Comparison of ENCODE assay signal across 1 cellular context in the genomic region with DNA sequence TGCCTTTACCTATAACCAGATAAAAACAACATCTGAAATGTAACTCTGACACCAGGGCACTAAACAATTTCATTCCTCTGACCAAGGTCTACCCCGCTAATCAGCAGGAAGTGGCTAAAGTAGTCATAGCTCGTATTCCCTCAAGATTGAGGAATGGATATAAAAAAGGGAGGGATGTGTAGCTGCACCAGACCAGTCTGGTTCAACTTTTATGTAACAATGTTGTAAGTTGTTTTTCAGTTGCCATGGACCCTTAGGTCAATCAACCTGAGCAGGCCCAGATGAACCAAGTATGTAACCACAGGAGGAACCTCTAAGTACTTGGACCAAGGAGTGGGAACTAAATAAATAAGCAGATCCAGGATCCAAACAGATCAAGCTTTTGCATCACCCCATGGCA.
TF ChIP-seq lines count a peak whose summit lies in the region.

No MANE protein-coding gene starts in this region.

TF ChIP-seq in SK-N-SH, 30 proteins besides CTCF, POLR2A, EP300 and RAD21 (continued from another document):
- TF ChIP-seq, protein P1, sequence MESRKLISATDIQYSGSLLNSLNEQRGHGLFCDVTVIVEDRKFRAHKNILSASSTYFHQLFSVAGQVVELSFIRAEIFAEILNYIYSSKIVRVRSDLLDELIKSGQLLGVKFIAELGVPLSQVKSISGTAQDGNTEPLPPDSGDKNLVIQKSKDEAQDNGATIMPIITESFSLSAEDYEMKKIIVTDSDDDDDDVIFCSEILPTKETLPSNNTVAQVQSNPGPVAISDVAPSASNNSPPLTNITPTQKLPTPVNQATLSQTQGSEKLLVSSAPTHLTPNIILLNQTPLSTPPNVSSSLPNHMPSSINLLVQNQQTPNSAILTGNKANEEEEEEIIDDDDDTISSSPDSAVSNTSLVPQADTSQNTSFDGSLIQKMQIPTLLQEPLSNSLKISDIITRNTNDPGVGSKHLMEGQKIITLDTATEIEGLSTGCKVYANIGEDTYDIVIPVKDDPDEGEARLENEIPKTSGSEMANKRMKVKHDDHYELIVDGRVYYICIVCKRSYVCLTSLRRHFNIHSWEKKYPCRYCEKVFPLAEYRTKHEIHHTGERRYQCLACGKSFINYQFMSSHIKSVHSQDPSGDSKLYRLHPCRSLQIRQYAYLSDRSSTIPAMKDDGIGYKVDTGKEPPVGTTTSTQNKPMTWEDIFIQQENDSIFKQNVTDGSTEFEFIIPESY (IDR thresholded peaks at IDR 0.05; ENCODE audit: borderline replicate concordance, low read depth): no peak
- TF ChIP-seq GABPA (IDR thresholded peaks at IDR 0.05; ENCODE audit: low read depth) (no peak), MXI1 (IDR thresholded peaks at IDR 0.05; ENCODE audit: low read depth, low read length) (no peak), POLR2AphosphoS5 (IDR thresholded peaks at IDR 0.05; ENCODE audit: low read depth, low read length) (no peak), TEAD4 (IDR thresholded peaks at IDR 0.05; ENCODE audit: borderline replicate concordance, insufficient read depth) (no peak), NFIC (IDR thresholded peaks at IDR 0.05; ENCODE audit: borderline replicate concordance) (no peak), SMC3 (IDR thresholded peaks at IDR 0.05; ENCODE audit: low read depth, low read length) (no peak)
- TF ChIP-seq, protein P2, sequence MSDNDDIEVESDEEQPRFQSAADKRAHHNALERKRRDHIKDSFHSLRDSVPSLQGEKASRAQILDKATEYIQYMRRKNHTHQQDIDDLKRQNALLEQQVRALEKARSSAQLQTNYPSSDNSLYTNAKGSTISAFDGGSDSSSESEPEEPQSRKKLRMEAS (IDR thresholded peaks at IDR 0.05; ENCODE audit: low read depth): no peak
